In the genomic region with DNA sequence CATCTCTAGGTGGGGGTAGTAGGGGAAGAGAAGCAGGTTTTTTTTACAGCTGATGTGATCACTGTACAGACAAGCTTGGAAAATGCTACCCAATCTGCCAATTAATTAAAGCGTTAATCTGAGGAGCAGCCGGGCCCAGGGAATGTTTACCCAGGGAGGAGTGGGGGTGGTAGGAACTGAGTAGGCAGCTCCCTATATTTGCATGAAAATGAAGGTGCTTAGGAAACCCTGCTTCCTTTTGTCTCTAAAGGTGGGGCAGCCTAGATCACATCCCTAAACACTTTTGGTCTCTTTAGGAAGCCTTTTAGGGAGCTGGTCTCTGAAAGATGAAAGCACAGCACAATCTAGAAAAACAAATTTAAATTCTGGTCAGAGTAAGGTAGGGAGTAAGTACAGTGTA, we compare ENCODE assay signal across 1 cellular context.
TF ChIP-seq lines count a peak whose summit lies in the region.

No MANE protein-coding gene starts in this region.

TF ChIP-seq in H1, 55 proteins besides CTCF, POLR2A, EP300 and RAD21 (continued from another document):
- peak; percentile 93 for TF ChIP-seq POU5F1 (IDR thresholded peaks at IDR 0.05; ENCODE audit: low read depth, low read length)
- no peak for TF ChIP-seq RBBP5 (IDR thresholded peaks at IDR 0.05; ENCODE audit: borderline replicate concordance, low read depth, low read length)
- TF ChIP-seq TEAD4 (IDR thresholded peaks at IDR 0.05; ENCODE audit: low read depth, low read length): peak; percentile 80
- peak; percentile 59; the same call in 1 of the 2 replicates for TF ChIP-seq EGR1 (IDR thresholded peaks at IDR 0.05; ENCODE audit: borderline replicate concordance, low read depth, low read length)
- TF ChIP-seq CREB1 (IDR thresholded peaks at IDR 0.05): no peak
- peak; percentile 91 for TF ChIP-seq POLR2AphosphoS5 (IDR thresholded peaks at IDR 0.05; ENCODE audit: low read depth, low read length)
- no peak for TF ChIP-seq KDM5A (IDR thresholded peaks at IDR 0.05; ENCODE audit: low read length)
- TF ChIP-seq ZNF274 (IDR thresholded peaks at IDR 0.05; ENCODE audit: borderline replicate concordance, extremely low read depth, low read length): peak; percentile 28; the same call in 1 of the 2 replicates
- TF ChIP-seq GABPA (IDR thresholded peaks at IDR 0.05; ENCODE audit: borderline replicate concordance, insufficient read depth, low read length): no peak
- peak; percentile 77 for TF ChIP-seq SP1 (IDR thresholded peaks at IDR 0.05; ENCODE audit: low read depth, low read length)
TF ChIP-seq in H1: peak in this region for 9.
